Comparison of ENCODE assay signal across 23 cellular contexts in the genomic region with DNA sequence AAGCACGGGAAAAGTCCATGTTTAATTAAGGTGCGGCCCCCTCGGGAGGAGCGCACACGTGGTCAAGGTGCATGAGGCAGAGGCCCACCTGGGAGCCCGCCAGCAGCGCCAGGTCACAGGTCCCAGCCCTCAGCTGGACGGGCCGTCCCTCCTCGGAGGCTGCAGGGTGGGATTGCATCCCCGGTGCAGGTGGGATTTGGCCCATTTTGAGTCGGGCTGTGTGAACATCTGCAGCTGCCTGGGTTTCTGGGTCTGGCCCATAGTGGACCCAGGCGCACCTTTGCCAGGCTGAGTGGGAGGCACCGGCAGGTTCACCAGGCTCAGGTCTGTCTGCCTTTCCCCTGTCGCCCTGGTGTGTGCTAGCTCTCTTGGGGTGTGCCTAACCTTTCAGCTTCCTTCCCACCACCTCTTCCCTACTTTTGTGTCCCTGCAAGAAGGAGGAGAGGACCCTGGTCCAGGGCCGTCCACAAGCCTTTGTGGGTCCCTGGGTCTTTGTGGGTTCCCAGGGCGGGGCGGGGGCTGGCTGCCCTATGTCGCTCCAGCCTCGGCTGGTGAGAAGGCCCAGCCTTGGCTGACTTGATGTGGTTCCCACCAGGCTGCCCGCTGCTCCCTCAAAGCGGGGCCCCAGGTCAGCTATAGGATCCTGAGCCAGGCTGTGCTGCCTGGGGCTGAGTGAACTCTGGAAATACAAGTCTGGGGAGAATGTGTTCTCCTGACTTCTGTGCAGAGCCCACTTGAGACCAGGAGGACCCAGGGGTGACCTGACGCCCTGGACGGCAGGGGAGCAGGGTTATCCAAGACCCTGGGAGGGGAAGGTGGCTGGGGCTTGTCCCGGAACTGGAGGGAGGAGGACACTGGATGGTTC.
DNase-seq lines count a peak whose midpoint lies in the region; ATAC-seq, FAIRE-seq and TF ChIP-seq lines count a peak whose summit lies in the region.
"Had no signal": no experiment of that assay in that cellular context is flagged by ENCODE, and none has a peak within 500 bp of the region (broad histone marks: within the 10 kb centered on the region; RNA-seq: fewer than 3 reads in every experiment).

No MANE protein-coding gene starts in this region.

- no peak overlapping the region for H2AK5ac ChIP-seq in trophoblast cell (ENCODE audit: low read length)

- no peak overlapping the region for H3K23ac ChIP-seq in trophoblast cell (ENCODE audit: low read length)

- H3K9me3 Mint-ChIP-seq in activated CD8-positive, alpha-beta memory T cell treated with anti-CD3 and anti-CD28 coated beads, Interleukin-2, amount 10 ng/mL, durations not matched to agents 7 days and 5 days (ENCODE audit: low read depth) = no peaks in the 10 kb centered on the region

- intact Hi-C loops in kidney (cut with DNase I) = no loop called here
- intact Hi-C loops in upper lobe of right lung (cut with DNase I) = no loop called here

- H3K9me3 ChIP-seq in kidney (ENCODE audit: control insufficient read depth in 1 of 2, low read length in 2 of 2) (no peaks in the 10 kb centered on the region), upper lobe of right lung (no peaks in the 10 kb centered on the region), trophoblast cell (ENCODE audit: insufficient read depth, low read depth, low read length) (peaks cover 2% of the 10 kb centered on the region)
- no peaks in the 10 kb centered on the region for H3K9me3 ChIP-seq in effector memory CD4-positive, alpha-beta T cell (ENCODE audit: control insufficient read depth, low read length)

- no peaks in the 10 kb centered on the region for H3K79me1 ChIP-seq in trophoblast cell (ENCODE audit: low read length)

- CTCF ChIA-PET in activated CD8-positive, alpha-beta memory T cell treated with anti-CD3 and anti-CD28 coated beads, Interleukin-2, amount 10 ng/mL, durations not matched to agents 7 days and 5 days (lab: Charles Lee) = no interaction called here

- no peak overlapping the region for H4K8ac ChIP-seq in trophoblast cell (ENCODE audit: low read depth, low read length)

- H3K4me2 ChIP-seq in trophoblast cell (ENCODE audit: low read length) = no peak overlapping the region

- no peak overlapping the region for H3K18ac ChIP-seq in trophoblast cell (ENCODE audit: low read length)

- H2AFZ ChIP-seq in trophoblast cell (ENCODE audit: insufficient read depth, low read length, poor library complexity) = no peak overlapping the region

- H3K14ac ChIP-seq in trophoblast cell (ENCODE audit: low read length) = no peak overlapping the region

- no peak overlapping the region for H3K4ac ChIP-seq in trophoblast cell (ENCODE audit: low read depth, low read length)

- H3K4me1 ChIP-seq in kidney (ENCODE audit: control insufficient read depth in 1 of 2, insufficient read depth in 1 of 2, low read depth in 1 of 2, low read length in 2 of 2) (no peaks in the 10 kb centered on the region), upper lobe of right lung (no peaks in the 10 kb centered on the region), trophoblast cell (ENCODE audit: control insufficient read depth in 1 of 2, insufficient read depth in 2 of 2, low read length in 2 of 2) (no peaks in the 10 kb centered on the region)
- peaks cover 7% of the 10 kb centered on the region for H3K4me1 ChIP-seq in effector memory CD4-positive, alpha-beta T cell (ENCODE audit: control insufficient read depth, insufficient read depth, low read length, poor library complexity, severe bottlenecking)

- H3K36me3 ChIP-seq in kidney (ENCODE audit: control insufficient read depth in 1 of 2, insufficient read depth in 2 of 2, low read length in 2 of 2) (no peaks in the 10 kb centered on the region), upper lobe of right lung (no peaks in the 10 kb centered on the region), trophoblast cell (ENCODE audit: control insufficient read depth in 1 of 2, insufficient read depth in 2 of 2, low read length in 2 of 2) (no peaks in the 10 kb centered on the region)
- no peaks in the 10 kb centered on the region for H3K36me3 ChIP-seq in effector memory CD4-positive, alpha-beta T cell (ENCODE audit: control insufficient read depth, insufficient read depth, low read length)

- peak; percentile 57 for DNase-seq in activated CD8-positive, alpha-beta memory T cell treated with anti-CD3 and anti-CD28 coated beads for 24 hours
- no peak for DNase-seq in activated CD8-positive, alpha-beta memory T cell treated with anti-CD3 and anti-CD28 coated beads, Interleukin-2, amount 50 U/mL, for 4 hours
- peak; percentile 19 for DNase-seq in activated CD8-positive, alpha-beta memory T cell treated with anti-CD3 and anti-CD28 coated beads, Interleukin-2, amount 10 ng/mL, durations not matched to agents 7 days and 5 days
- peak; percentile 56 for DNase-seq in kidney
- DNase-seq in upper lobe of right lung = peak; percentile 46
- DNase-seq in effector memory CD4-positive, alpha-beta T cell = no peak
- DNase-seq in trophoblast cell = no peak
- no peak for DNase-seq in DMS79 treated with DMSO at 0.1 percent for 48 hours (lab: John Stamatoyannopoulos, UW)
- DNase-seq: AML-193, DMS53, EL, GF-D8, GOT3, MV-4-11, NCI-H1105 treated with DMSO at 0.1 percent for 48 hours, NCI-H2081, NCI-H2171, NCI-H524 treated with DMSO at 0.1 percent for 48 hours, OCI-M1 had no signal

- H3K4me3 ChIP-seq in kidney (ENCODE audit: low read length in 2 of 2) (no peak overlapping the region), upper lobe of right lung (no peak overlapping the region), trophoblast cell (ENCODE audit: low read depth, low read length) (no peak overlapping the region)
- H3K4me3 ChIP-seq in effector memory CD4-positive, alpha-beta T cell (ENCODE audit: insufficient read depth, low read depth, low read length, poor library complexity, severe bottlenecking) = no peak overlapping the region

- H3K4me1 Mint-ChIP-seq in activated CD8-positive, alpha-beta memory T cell treated with anti-CD3 and anti-CD28 coated beads, Interleukin-2, amount 10 ng/mL, durations not matched to agents 7 days and 5 days = peaks cover 19% of the 10 kb centered on the region

- no peak for TF ChIP-seq CTCF in kidney (IDR thresholded peaks at IDR 0.05; ENCODE audit: borderline replicate concordance, extremely low read depth, insufficient read depth)
- TF ChIP-seq CTCF in upper lobe of right lung (IDR thresholded peaks at IDR 0.05) = no peak

- H3K27ac ChIP-seq in kidney (ENCODE audit: low read depth in 2 of 2, low read length in 2 of 2) (no peak overlapping the region), upper lobe of right lung (no peak overlapping the region), trophoblast cell (ENCODE audit: low read depth, low read length) (no peak overlapping the region)
- no peak overlapping the region for H3K27ac ChIP-seq in effector memory CD4-positive, alpha-beta T cell (ENCODE audit: insufficient read depth, low read length, poor library complexity, severe bottlenecking)

- no peak overlapping the region for H3K4me3 Mint-ChIP-seq in activated CD8-positive, alpha-beta memory T cell treated with anti-CD3 and anti-CD28 coated beads, Interleukin-2, amount 10 ng/mL, durations not matched to agents 7 days and 5 days
- H3K4me3 Mint-ChIP-seq: CD14-positive monocyte, IgD-negative memory B cell had no signal

- H3K27ac Mint-ChIP-seq in activated CD8-positive, alpha-beta memory T cell treated with anti-CD3 and anti-CD28 coated beads, Interleukin-2, amount 10 ng/mL, durations not matched to agents 7 days and 5 days = no peak overlapping the region
- H3K27ac Mint-ChIP-seq: IgD-negative memory B cell had no signal

- no peak for FAIRE-seq in kidney (lab: Jason Lieb, UNC)
- FAIRE-seq: D721Med, RCC 7860 had no signal

- H4K91ac ChIP-seq in trophoblast cell (ENCODE audit: low read depth, low read length) = no peak overlapping the region

- no peak overlapping the region for H3K9ac ChIP-seq in kidney (ENCODE audit: low read length in 2 of 2)
- no peak overlapping the region for H3K9ac ChIP-seq in trophoblast cell (ENCODE audit: low read length)

- H2BK120ac ChIP-seq in trophoblast cell (ENCODE audit: insufficient read depth, low read length, poor library complexity) = no peak overlapping the region

- WGBS in trophoblast cell (ENCODE audit: extremely low coverage, insufficient coverage, insufficient read length) = no CpG with 5 or more reads among the region's 25 CpGs

- no peak for ATAC-seq in activated CD8-positive, alpha-beta memory T cell treated with anti-CD3 and anti-CD28 coated beads, Interleukin-2, amount 10 ng/mL, durations not matched to agents 7 days and 5 days
- no peak for ATAC-seq in upper lobe of right lung

- no peaks in the 10 kb centered on the region for H3K79me2 ChIP-seq in trophoblast cell (ENCODE audit: control insufficient read depth, insufficient read depth, low read length, poor library complexity)

- H3K27me3 Mint-ChIP-seq in activated CD8-positive, alpha-beta memory T cell treated with anti-CD3 and anti-CD28 coated beads, Interleukin-2, amount 10 ng/mL, durations not matched to agents 7 days and 5 days = peaks cover 25% of the 10 kb centered on the region

- H2BK12ac ChIP-seq in trophoblast cell (ENCODE audit: low read length) = no peak overlapping the region

- no peak overlapping the region for H4K12ac ChIP-seq in trophoblast cell (ENCODE audit: low read depth, low read length)

- H3K27me3 ChIP-seq in upper lobe of right lung (no peaks in the 10 kb centered on the region), trophoblast cell (ENCODE audit: insufficient read depth, low read length) (no peaks in the 10 kb centered on the region)
- no peaks in the 10 kb centered on the region for H3K27me3 ChIP-seq in effector memory CD4-positive, alpha-beta T cell (replicated peaks; ENCODE audit: control insufficient read depth, insufficient read depth, low read length, poor library complexity, severe bottlenecking)

- no peak overlapping the region for H2BK5ac ChIP-seq in trophoblast cell (ENCODE audit: low read depth, low read length, poor library complexity)

- H3K36me3 Mint-ChIP-seq in activated CD8-positive, alpha-beta memory T cell treated with anti-CD3 and anti-CD28 coated beads, Interleukin-2, amount 10 ng/mL, durations not matched to agents 7 days and 5 days = no peaks in the 10 kb centered on the region
- H3K36me3 Mint-ChIP-seq: CD14-positive monocyte, IgD-negative memory B cell had no signal

Comparison
In these comparisons a context has a peak if more than half of its experiments do, and no peak if none do; other contexts are left out.
1. DNase-seq: peak in activated CD8-positive, alpha-beta memory T cell treated with anti-CD3 and anti-CD28 coated beads for 24 hours (single experiment), activated CD8-positive, alpha-beta memory T cell treated with anti-CD3 and anti-CD28 coated beads, Interleukin-2, amount 10 ng/mL, durations not matched to agents 7 days and 5 days (single experiment), kidney (single experiment) and upper lobe of right lung (single experiment); none in activated CD8-positive, alpha-beta memory T cell treated with anti-CD3 and anti-CD28 coated beads, Interleukin-2, amount 50 U/mL, for 4 hours (single experiment), effector memory CD4-positive, alpha-beta T cell (0 of 3), trophoblast cell (0 of 2) and DMS79 treated with DMSO at 0.1 percent for 48 hours (single experiment).